ENCODE assay signal across 32 cellular contexts in genomic region chr4:40328383-40328782, GRCh38. TPM values are rescaled to one million over a fixed set of nuclear protein-coding genes. Genes with fewer than 3 reads are reported as not detected.
"Had no signal": no experiment of that assay in that cellular context is flagged by ENCODE, and none has a peak within 500 bp of the region (broad histone marks: within the 10 kb centered on the region; RNA-seq: fewer than 3 reads in every experiment).

No MANE protein-coding gene starts in this region.

- H3K4me3 ChIP-seq: adrenal gland, MG63 had no signal

- H3K27me3 Mint-ChIP-seq: activated CD4-positive, alpha-beta memory T cell treated with anti-CD3 and anti-CD28 coated beads for 36 hours had no signal

- H3K27me3 ChIP-seq: adrenal gland, MG63 had no signal

- DNase-seq: activated B cell treated with CpG ODN at 0.5 μM for 24 hours; activated CD4-positive, alpha-beta memory T cell treated with anti-CD3 and anti-CD28 coated beads for 36 hours; activated CD4-positive, alpha-beta T cell treated with anti-CD3 and anti-CD28 coated beads for 4 hours; activated CD4-positive, alpha-beta T cell treated with anti-CD3 and anti-CD28 coated beads, Interleukin-2, amount 50 U/mL, for 1 hour; activated CD4-positive, CD25-positive, alpha-beta regulatory T cell treated with anti-CD3 and anti-CD28 coated beads, Interleukin-2, amount 50 U/mL, for 72 hours; activated CD8-positive, alpha-beta memory T cell treated with anti-CD3 and anti-CD28 coated beads, Interleukin-2, amount 50 U/mL, for 4 hours; activated gamma-delta T cell treated with Interleukin-2 at 50 U/mL for 16 hours; activated naive CD4-positive, alpha-beta T cell treated with anti-CD3 and anti-CD28 coated beads for 36 hours; activated T-cell treated with anti-CD3 and anti-CD28 coated beads for 4 hours; activated T-cell treated with anti-CD3 and anti-CD28 coated beads, Interleukin-2, amount 50 U/mL, for 4 hours; central memory CD4-positive, alpha-beta T cell; MG63; NCI-H1048; NCI-H1436 treated with DMSO at 0.1 percent for 48 hours; NCI-H1694 treated with DMSO at 0.1 percent for 48 hours; NCI-H2029; NCI-H345; NCI-H510A; NCI-H748 treated with DMSO at 0.1 percent for 48 hours; Right ventricle myocardium superior; RPMI8226; SW 1271; T-helper 1 cell; T-helper 2 cell; T-helper 9 cell had no signal

- H3K27ac ChIP-seq: adrenal gland, VCaP had no signal

- H3K4me1 ChIP-seq: adrenal gland had no signal

- H3K36me3 Mint-ChIP-seq: activated CD4-positive, alpha-beta memory T cell treated with anti-CD3 and anti-CD28 coated beads for 36 hours; activated naive CD4-positive, alpha-beta T cell treated with anti-CD3 and anti-CD28 coated beads, Interleukin-2, amount 50 U/mL, for 72 hours; brain had no signal

- H3K36me3 ChIP-seq: adrenal gland, MG63 had no signal

- H3K9me3 Mint-ChIP-seq: activated B cell treated with CpG ODN at 0.5 μM for 24 hours; activated CD4-positive, alpha-beta memory T cell treated with anti-CD3 and anti-CD28 coated beads for 36 hours; activated naive CD4-positive, alpha-beta T cell treated with anti-CD3 and anti-CD28 coated beads for 36 hours; activated T-cell treated with anti-CD3 and anti-CD28 coated beads, Interleukin-2, amount 50 U/mL, for 4 hours had no signal

- H3K9me3 ChIP-seq: adrenal gland, MG63 had no signal

- H3K4me3 Mint-ChIP-seq: activated B cell treated with CpG ODN at 0.5 μM for 24 hours; activated CD4-positive, alpha-beta memory T cell treated with anti-CD3 and anti-CD28 coated beads for 36 hours; activated naive CD4-positive, alpha-beta T cell treated with anti-CD3 and anti-CD28 coated beads for 36 hours; activated T-cell treated with anti-CD3 and anti-CD28 coated beads, Interleukin-2, amount 50 U/mL, for 4 hours; activated T-helper 1 cell treated with anti-CD3 and anti-CD28 coated beads, Interleukin-12 subunit alpha, Interleukin-12 subunit beta, Interleukin-2, Interleukin-4 antibody, amounts not matched to agents 30 ng/mL and 10 ng/mL and 1 ng/mL, durations not matched to agents 14 hours and 24 hours and 36 hours; brain had no signal

- H3K27ac Mint-ChIP-seq: activated B cell treated with CpG ODN at 0.5 μM for 24 hours; activated CD4-positive, alpha-beta memory T cell treated with anti-CD3 and anti-CD28 coated beads for 36 hours; activated naive CD4-positive, alpha-beta T cell treated with anti-CD3 and anti-CD28 coated beads for 36 hours; activated naive CD4-positive, alpha-beta T cell treated with anti-CD3 and anti-CD28 coated beads, Interleukin-2, amount 50 U/mL, for 72 hours; activated T-helper 1 cell treated with anti-CD3 and anti-CD28 coated beads, Interleukin-12 subunit alpha, Interleukin-12 subunit beta, Interleukin-2, Interleukin-4 antibody, amounts not matched to agents 30 ng/mL and 10 ng/mL and 1 ng/mL, durations not matched to agents 14 hours and 24 hours and 36 hours had no signal

RNA-seq across cellular contexts. Expression of gene CHRNA9, which starts 6.8 kb away (rescaled TPM):
- total RNA-seq: activated naive CD4-positive, alpha-beta T cell treated with anti-CD3 and anti-CD28 coated beads for 36 hours; activated naive CD4-positive, alpha-beta T cell treated with anti-CD3 and anti-CD28 coated beads, Interleukin-2, amount 50 U/mL, for 72 hours; activated T-cell treated with anti-CD3 and anti-CD28 coated beads, Interleukin-2, amount 50 U/mL, for 4 hours; activated T-helper 1 cell treated with anti-CD3 and anti-CD28 coated beads, Interleukin-12 subunit alpha, Interleukin-12 subunit beta, Interleukin-2, Interleukin-4 antibody, amounts not matched to agents 30 ng/mL and 10 ng/mL and 1 ng/mL, durations not matched to agents 14 hours and 24 hours and 36 hours; adrenal gland; cerebellum; OCI-LY7; Right ventricle myocardium superior had no signal
- polyA plus RNA-seq: adrenal gland had no signal
